ENCODE assay signal across 12 cellular contexts in genomic region chr12:50212071-50212467, GRCh38. TPM values are rescaled to one million over a fixed set of nuclear protein-coding genes. Genes with fewer than 3 reads are reported as not detected.
DNase-seq lines count a peak whose midpoint lies in the region; ATAC-seq, FAIRE-seq and TF ChIP-seq lines count a peak whose summit lies in the region.
"Had no signal": no experiment of that assay in that cellular context is flagged by ENCODE, and none has a peak within 500 bp of the region (broad histone marks: within the 10 kb centered on the region; RNA-seq: fewer than 3 reads in every experiment).

No MANE protein-coding gene starts in this region.

- POLR2A ChIA-PET in A549 (lab: Yijun Ruan, JAX), result interaction anchor here (1.1 to 1.6 kb wide), 2 partner anchors 10 to 100 kb away, joined by 3 to 6 read pairs; partner anchors contain the start of gene COX14

- peak overlapping the region; percentile 17; the same call in 1 of the 3 replicates for H3K4me2 ChIP-seq in A549
- peak overlapping the region; percentile 50 for H3K4me2 ChIP-seq in astrocyte (ENCODE audit: low read length)
- H3K4me2 ChIP-seq: KMS-11 had no signal

- CTCF ChIA-PET in A549 (lab: Yijun Ruan, JAX), result interaction anchor here (1.1 to 3.9 kb wide), 10 partner anchors 9 to 104 kb away, joined by 3 to 32 read pairs (median 6); partner anchors contain the start of gene LIMA1

- DNase-seq in A549 (ENCODE audit: low read depth in 1 of 2, low spot score in 1 of 2) (no peak), HT1080 (ENCODE audit: low read depth) (peak; percentile 25), astrocyte (ENCODE audit: low read depth) (no peak), mucosa of descending colon (no peak), caudate nucleus (lab: John Stamatoyannopoulos, UW) (no peak), COLO668 (lab: John Stamatoyannopoulos, UW; ENCODE audit: unreplicated experiment) (no peak)
- DNase-seq in stimulated activated CD4-positive, alpha-beta T cell treated with anti-CD3 and anti-CD28 coated beads, Interleukin-1b, Interleukin-23, amount 100 ng/mL, for 48 hours, result no peak
- DNase-seq: Calu3, NCI-H510A had no signal

- no peaks in the 10 kb centered on the region for H3K9me3 Mint-ChIP-seq in astrocyte (ENCODE audit: unreplicated experiment)

- TF ChIP-seq POLR2A in A549 (IDR thresholded peaks at IDR 0.05; ENCODE audit: low read length), result no peak

- peaks cover 6% of the 10 kb centered on the region for H3K36me3 Mint-ChIP-seq in astrocyte (ENCODE audit: low read depth, unreplicated experiment)

- H3K27me3 ChIP-seq in astrocyte (ENCODE audit: insufficient read depth, low read length) (no peaks in the 10 kb centered on the region), mucosa of rectum (ENCODE audit: control insufficient read depth in 2 of 2, insufficient read depth in 2 of 2, low read length in 2 of 2) (no peaks in the 10 kb centered on the region)

- 82% methylated on average over 2 of the region's 2 CpGs for WGBS in A549 (ENCODE audit: missing lambda C conversion rate)

- peak overlapping the region; percentile 52 for H3K9ac ChIP-seq in astrocyte (ENCODE audit: low read length)
- H3K9ac ChIP-seq in mucosa of rectum (ENCODE audit: low read depth in 1 of 2, low read length in 2 of 2), result no peak overlapping the region
- H3K9ac ChIP-seq: KMS-11 had no signal

- intact Hi-C loops in mucosa of descending colon (cut with DNase I, micrococcal nuclease), result no loop called here

- peaks cover 96% of the 10 kb centered on the region for H3K79me2 ChIP-seq in astrocyte (ENCODE audit: insufficient read depth, low read length)

- FAIRE-seq in A549 (lab: Jason Lieb, UNC) (no peak), astrocyte (lab: Jason Lieb, UNC) (no peak)

- TF ChIP-seq EP300 in A549 (IDR thresholded peaks at IDR 0.05), result no peak

- peaks cover 24% of the 10 kb centered on the region for H3K4me1 Mint-ChIP-seq in astrocyte (ENCODE audit: low read depth, unreplicated experiment)

- H3K4me3 ChIP-seq in A549 (no peak overlapping the region), astrocyte (ENCODE audit: insufficient read depth, low read depth, low read length) (no peak overlapping the region), mucosa of rectum (ENCODE audit: low read length in 2 of 2) (no peak overlapping the region), mucosa of descending colon (no peak overlapping the region)
- H3K4me3 ChIP-seq: thoracic aorta had no signal

- H4K20me1 ChIP-seq in astrocyte (ENCODE audit: insufficient read depth, low read length), result peaks cover 89% of the 10 kb centered on the region

- H3K4me3 Mint-ChIP-seq in astrocyte (ENCODE audit: unreplicated experiment), result peak overlapping the region; percentile 51

- no peak overlapping the region for H2AFZ ChIP-seq in astrocyte (ENCODE audit: low read depth, low read length)

- H3K27ac Mint-ChIP-seq in astrocyte (ENCODE audit: unreplicated experiment), result peak overlapping the region; percentile 88

- H3K4me1 ChIP-seq in A549 (peaks cover 11% of the 10 kb centered on the region), astrocyte (ENCODE audit: insufficient read depth, low read length) (peaks cover 21% of the 10 kb centered on the region), mucosa of rectum (ENCODE audit: control insufficient read depth in 2 of 2, insufficient read depth in 2 of 2, low read length in 2 of 2) (peaks cover 2 to 3% of the 10 kb centered on the region in 2 donors), mucosa of descending colon (ENCODE audit: low read depth) (peaks cover 6% of the 10 kb centered on the region)

- peak overlapping the region; percentile 48 to 65; a peak in 5 of 6 replicates for H3K27ac ChIP-seq in A549
- H3K27ac ChIP-seq in astrocyte (ENCODE audit: low read depth, low read length), result peak overlapping the region; percentile 16
- peak overlapping the region; percentile 10 to 36 for H3K27ac ChIP-seq in mucosa of rectum (ENCODE audit: low read depth in 2 of 2, low read length in 2 of 2)
- no peak overlapping the region for H3K27ac ChIP-seq in caudate nucleus (ENCODE audit: low read depth, low read length)
- H3K27ac ChIP-seq: KMS-11 had no signal

- ATAC-seq in A549 (no peak), mucosa of descending colon (no peak)

- no peaks in the 10 kb centered on the region for H3K9me3 ChIP-seq in A549
- no peaks in the 10 kb centered on the region for H3K9me3 ChIP-seq in astrocyte (ENCODE audit: insufficient read depth, low read depth, low read length)
- H3K9me3 ChIP-seq in mucosa of rectum (ENCODE audit: control insufficient read depth in 2 of 2, low read length in 2 of 2), result no peaks in the 10 kb centered on the region
- H3K9me3 ChIP-seq in mucosa of descending colon, result no peaks in the 10 kb centered on the region
- H3K9me3 ChIP-seq: thoracic aorta had no signal

- no peak for TF ChIP-seq RAD21 in A549 (conservative IDR thresholded peaks at IDR 0.05 in 1 of 2, IDR thresholded peaks at IDR 0.05 in 1 of 2)

- TF ChIP-seq CTCF in A549 (IDR thresholded peaks at IDR 0.05) (no peak), astrocyte (IDR thresholded peaks at IDR 0.05; ENCODE audit: insufficient read depth, low read depth, low read length) (no peak), mucosa of descending colon (IDR thresholded peaks at IDR 0.05) (no peak)

- H3K36me3 ChIP-seq in astrocyte (ENCODE audit: insufficient read depth, low read length), result peaks cover 18% of the 10 kb centered on the region
- peaks cover 15 to 16% of the 10 kb centered on the region in 2 donors for H3K36me3 ChIP-seq in mucosa of rectum (ENCODE audit: control insufficient read depth in 2 of 2, insufficient read depth in 2 of 2, low read length in 2 of 2)
- no peaks in the 10 kb centered on the region for H3K36me3 ChIP-seq in mucosa of descending colon (ENCODE audit: low read depth)
- H3K36me3 ChIP-seq: thoracic aorta had no signal

- H3K27me3 Mint-ChIP-seq in astrocyte (ENCODE audit: low read depth, unreplicated experiment), result no peaks in the 10 kb centered on the region

TF ChIP-seq in A549, 52 proteins besides CTCF, POLR2A, EP300 and RAD21 (continues in another document):
- TF ChIP-seq ATOH8 (CRISPR knock-in tag; IDR thresholded peaks at IDR 0.05; ENCODE audit: low read depth) (no peak), CBX2 (IDR thresholded peaks at IDR 0.05; ENCODE audit: borderline replicate concordance, low read depth) (no peak), REST (IDR thresholded peaks at IDR 0.05) (no peak), CHD4 (IDR thresholded peaks at IDR 0.05; ENCODE audit: borderline replicate concordance) (no peak), POLR2AphosphoS2 (conservative IDR thresholded peaks at IDR 0.05; ENCODE audit: low read length) (no peak), MAX (IDR thresholded peaks at IDR 0.05) (no peak), RNF2 (IDR thresholded peaks at IDR 0.05; ENCODE audit: borderline replicate concordance, low read depth) (no peak), NPAS2 (CRISPR knock-in tag; IDR thresholded peaks at IDR 0.05; ENCODE audit: borderline replicate concordance) (no peak), HES2 (IDR thresholded peaks at IDR 0.05) (no peak), RARB (CRISPR knock-in tag; IDR thresholded peaks at IDR 0.05) (no peak), JUNB (IDR thresholded peaks at IDR 0.05) (no peak), HOXB13 (CRISPR knock-in tag; IDR thresholded peaks at IDR 0.05; ENCODE audit: low read depth) (no peak)

RNA-seq across cellular contexts. Expression of gene CERS5, which starts 44.9 kb away (rescaled TPM):
- polyA plus RNA-seq in A549 (2011; rRNA removed) (56.3 and 56.6 TPM in 2 replicates), A549 (2017; fragmentation: RNase III; extraction: RNeasy Plus Mini Kit Qiagen cat#74134 plus additional on column Dnase treatment) (16.7 to 18.0 TPM (median 17.1 TPM) in 3 replicates)
- 25.3 and 29.5 TPM in 2 replicates for polyA plus RNA-seq in A549 (2012; cell fraction: cytosol; rRNA removed)
- polyA plus RNA-seq in A549 (2012; cell fraction: nucleus; rRNA removed), result 32.0 and 86.8 TPM in 2 replicates
- polyA minus RNA-seq in A549 (2011; rRNA and poly(A)+ RNA removed), result 49.1 and 56.6 TPM in 2 replicates
- 15.5 and 21.6 TPM in 2 replicates for total RNA-seq in HT1080 (2014; rRNA removed; shearing (Covaris generic))
- 25.2 and 27.5 TPM in 2 replicates for polyA plus RNA-seq in HT1080 (2015; cell fraction: cytosol; rRNA removed)
- 49.1 and 50.5 TPM in 2 replicates for polyA plus RNA-seq in HT1080 (2015; cell fraction: nucleus; rRNA removed)
- total RNA-seq in astrocyte (115 and 118 TPM in 2 replicates), mucosa of descending colon (10 to 100 TPM; 21.0 to 26.2 (median 23.0) TPM)
